Comparison of ENCODE assay signal across 14 cellular contexts in the genomic region with DNA sequence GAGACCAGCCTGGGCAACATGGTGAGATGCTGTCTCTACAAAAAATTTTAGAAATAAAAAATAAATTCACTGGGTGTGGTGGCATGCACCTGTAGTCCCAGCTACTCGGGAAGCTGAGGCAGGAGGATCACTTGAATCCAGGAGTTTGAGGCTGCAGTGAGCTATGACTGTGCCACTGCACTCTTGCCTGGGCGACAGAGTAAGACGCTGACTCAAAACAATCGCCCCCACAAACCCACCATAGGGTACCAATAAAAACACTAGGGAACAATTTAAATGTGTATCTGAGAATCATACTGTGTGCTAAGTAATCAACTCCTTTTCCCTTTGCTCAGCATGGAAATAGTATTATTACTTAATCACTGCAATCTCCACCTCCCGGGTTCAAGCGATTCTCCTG. TPM values are rescaled to one million over a fixed set of nuclear protein-coding genes. Genes with fewer than 3 reads are reported as not detected.
DNase-seq lines count a peak whose midpoint lies in the region; ATAC-seq and TF ChIP-seq lines count a peak whose summit lies in the region.
"Not testable (repeated sequence)": the region's sequence is repeated elsewhere in the genome, so short reads cannot be mapped to it uniquely, and the experiment has no call there.
"Had no signal": no experiment of that assay in that cellular context is flagged by ENCODE, and none has a peak within 500 bp of the region (broad histone marks: within the 10 kb centered on the region; RNA-seq: fewer than 3 reads in every experiment).

No MANE protein-coding gene starts in this region.

- peaks cover 82% of the 10 kb centered on the region for H3K4me1 ChIP-seq in CD4-positive, CD25-positive, alpha-beta regulatory T cell (ENCODE audit: control insufficient read depth, insufficient read depth, low read length, poor library complexity, severe bottlenecking)
- H3K4me1 ChIP-seq in KMS-11 (ENCODE audit: low read depth, poor library complexity, severe bottlenecking), result peaks cover 71% of the 10 kb centered on the region
- H3K4me1 ChIP-seq in effector memory CD4-positive, alpha-beta T cell (ENCODE audit: control insufficient read depth, insufficient read depth, low read length, poor library complexity, severe bottlenecking), result peaks cover 60% of the 10 kb centered on the region

- peak overlapping the region; percentile 31 to 100 (median 35) for H3K27ac Mint-ChIP-seq in CD4-positive, CD25-positive, alpha-beta regulatory T cell
- peak overlapping the region; percentile 56 for H3K27ac Mint-ChIP-seq in T-helper 17 cell
- H3K27ac Mint-ChIP-seq in activated CD8-positive, alpha-beta T cell treated with anti-CD3 and anti-CD28 coated beads, Interleukin-2, amount 10 ng/mL, durations not matched to agents 7 days and 5 days, result peak overlapping the region; percentile 87
- not testable (repeated sequence) for H3K27ac Mint-ChIP-seq in neural crest cell (ENCODE audit: unreplicated experiment)
- H3K27ac Mint-ChIP-seq in stimulated activated effector memory CD8-positive, alpha-beta T cell treated with anti-CD3 and anti-CD28 coated beads, Interleukin-12 subunit alpha, Interleukin-12 subunit beta, amount 100 ng/mL, for 72 hours, result peak overlapping the region; percentile 78

- H3K27ac ChIP-seq in CD4-positive, CD25-positive, alpha-beta regulatory T cell (ENCODE audit: insufficient read depth, low read length, poor library complexity, severe bottlenecking), result peak overlapping the region; percentile 100
- not testable (repeated sequence) for H3K27ac ChIP-seq in KMS-11; effector memory CD4-positive, alpha-beta T cell (ENCODE audit: insufficient read depth, low read length, poor library complexity, severe bottlenecking)

- not testable (repeated sequence) for H3K9ac ChIP-seq in KMS-11

- peaks cover 20% of the 10 kb centered on the region for H3K36me3 ChIP-seq in CD4-positive, CD25-positive, alpha-beta regulatory T cell (ENCODE audit: control insufficient read depth, insufficient read depth, low read length)
- H3K36me3 ChIP-seq in KMS-11 (ENCODE audit: insufficient read depth), result not testable (repeated sequence)
- H3K36me3 ChIP-seq in effector memory CD4-positive, alpha-beta T cell (ENCODE audit: control insufficient read depth, insufficient read depth, low read length), result peaks cover 19% of the 10 kb centered on the region

- peaks cover 12% of the 10 kb centered on the region for H3K27me3 Mint-ChIP-seq in CD4-positive, CD25-positive, alpha-beta regulatory T cell
- H3K27me3 Mint-ChIP-seq in T-helper 17 cell; activated CD8-positive, alpha-beta T cell treated with anti-CD3 and anti-CD28 coated beads, Interleukin-2, amount 10 ng/mL, durations not matched to agents 7 days and 5 days (ENCODE audit: low read depth); neural crest cell (ENCODE audit: low read depth): not testable (repeated sequence)

- peak overlapping the region; percentile 84; the same call in 1 of the 2 replicates for H3K4me2 ChIP-seq in KMS-11

- not testable (repeated sequence) for H3K27me3 ChIP-seq in CD4-positive, CD25-positive, alpha-beta regulatory T cell (ENCODE audit: control insufficient read depth, insufficient read depth, low read length); KMS-11 (ENCODE audit: insufficient read depth, low read depth); effector memory CD4-positive, alpha-beta T cell (replicated peaks; ENCODE audit: control insufficient read depth, insufficient read depth, low read length, poor library complexity, severe bottlenecking)

- H3K4me3 ChIP-seq in CD4-positive, CD25-positive, alpha-beta regulatory T cell (ENCODE audit: low read depth, low read length), result peak overlapping the region; percentile 99
- not testable (repeated sequence) for H3K4me3 ChIP-seq in KMS-11 (IDR thresholded peaks at IDR 0.05; ENCODE audit: insufficient read depth, low read depth, low read length)
- H3K4me3 ChIP-seq in effector memory CD4-positive, alpha-beta T cell (ENCODE audit: insufficient read depth, low read depth, low read length, poor library complexity, severe bottlenecking), result peak overlapping the region; percentile 9

- H3K9me3 ChIP-seq in CD4-positive, CD25-positive, alpha-beta regulatory T cell (ENCODE audit: control insufficient read depth in 2 of 2, low read length in 2 of 2); T-helper 17 cell (ENCODE audit: control insufficient read depth, low read length, poor library complexity, severe bottlenecking); effector memory CD4-positive, alpha-beta T cell (ENCODE audit: control insufficient read depth, low read length): not testable (repeated sequence)

- ATAC-seq in CD4-positive, CD25-positive, alpha-beta regulatory T cell (ENCODE audit: low read depth in 2 of 2); T-helper 17 cell; activated CD8-positive, alpha-beta T cell treated with anti-CD3 and anti-CD28 coated beads, Interleukin-2, amount 10 ng/mL, durations not matched to agents 7 days and 5 days: not testable (repeated sequence)
- peak; percentile 38 for ATAC-seq in stimulated activated effector memory CD8-positive, alpha-beta T cell treated with anti-CD3 and anti-CD28 coated beads, Interleukin-12 subunit alpha, Interleukin-12 subunit beta, amount 100 ng/mL, for 72 hours

- H3K4me1 Mint-ChIP-seq in CD4-positive, CD25-positive, alpha-beta regulatory T cell, result peaks cover 54 to 93% (median 85%) of the 10 kb centered on the region in 4 donors
- H3K4me1 Mint-ChIP-seq in T-helper 17 cell, result peaks cover 74% of the 10 kb centered on the region
- H3K4me1 Mint-ChIP-seq in activated CD8-positive, alpha-beta T cell treated with anti-CD3 and anti-CD28 coated beads, Interleukin-2, amount 10 ng/mL, durations not matched to agents 7 days and 5 days (ENCODE audit: low read depth), result peaks cover 82% of the 10 kb centered on the region
- peaks cover 65% of the 10 kb centered on the region for H3K4me1 Mint-ChIP-seq in neural crest cell
- H3K4me1 Mint-ChIP-seq in stimulated activated effector memory CD8-positive, alpha-beta T cell treated with anti-CD3 and anti-CD28 coated beads, Interleukin-12 subunit alpha, Interleukin-12 subunit beta, amount 100 ng/mL, for 72 hours, result peaks cover 89% of the 10 kb centered on the region

- DNase-seq in CD4-positive, CD25-positive, alpha-beta regulatory T cell; T-helper 17 cell; activated CD8-positive, alpha-beta T cell treated with anti-CD3 and anti-CD28 coated beads, Interleukin-2, amount 10 ng/mL, durations not matched to agents 7 days and 5 days; effector memory CD4-positive, alpha-beta T cell; neural crest cell (ENCODE audit: low read depth, low spot score): not testable (repeated sequence)
- DNase-seq in activated naive CD4-positive, alpha-beta T cell treated with Interleukin-2 at 50 U/mL for 16 hours, result peak; percentile 37
- DNase-seq in stimulated activated effector memory CD8-positive, alpha-beta T cell treated with anti-CD3 and anti-CD28 coated beads, Interleukin-12 subunit alpha, Interleukin-12 subunit beta, amount 100 ng/mL, for 72 hours (ENCODE audit: low spot score in 2 of 2), result peak in 1 of 2 donors; percentile 61

- peaks cover 14% of the 10 kb centered on the region for H3K36me3 Mint-ChIP-seq in CD4-positive, CD25-positive, alpha-beta regulatory T cell
- peaks cover 18% of the 10 kb centered on the region for H3K36me3 Mint-ChIP-seq in T-helper 17 cell (ENCODE audit: low read depth)
- peaks cover 63% of the 10 kb centered on the region for H3K36me3 Mint-ChIP-seq in activated CD8-positive, alpha-beta T cell treated with anti-CD3 and anti-CD28 coated beads, Interleukin-2, amount 10 ng/mL, durations not matched to agents 7 days and 5 days (ENCODE audit: low read depth)
- not testable (repeated sequence) for H3K36me3 Mint-ChIP-seq in neural crest cell (ENCODE audit: low read depth)
- peaks cover 89% of the 10 kb centered on the region for H3K36me3 Mint-ChIP-seq in stimulated activated effector memory CD8-positive, alpha-beta T cell treated with anti-CD3 and anti-CD28 coated beads, Interleukin-12 subunit alpha, Interleukin-12 subunit beta, amount 100 ng/mL, for 72 hours

- H3K79me2 ChIP-seq in KMS-11 (ENCODE audit: insufficient read depth, low read depth), result peaks cover 87% of the 10 kb centered on the region

- POLR2A ChIA-PET in activated CD8-positive, alpha-beta T cell treated with anti-CD3 and anti-CD28 coated beads, Interleukin-2, amount 10 ng/mL, durations not matched to agents 7 days and 5 days (lab: Charles Lee), result not testable (repeated sequence)

- CTCF ChIA-PET in activated CD8-positive, alpha-beta T cell treated with anti-CD3 and anti-CD28 coated beads, Interleukin-2, amount 10 ng/mL, durations not matched to agents 7 days and 5 days (lab: Charles Lee), result interaction anchor here (0.9 to 1.0 kb wide), 2 partner anchors 9 to 17 kb away, joined by 4 read pairs; no protein-coding TSS in a partner anchor

- not testable (repeated sequence) for H2AFZ ChIP-seq in KMS-11 (ENCODE audit: low read depth)

- H3K4me3 Mint-ChIP-seq in CD4-positive, CD25-positive, alpha-beta regulatory T cell, result peak overlapping the region; percentile 97 to 100 (median 98)
- H3K4me3 Mint-ChIP-seq in T-helper 17 cell, result peak overlapping the region; percentile 87
- H3K4me3 Mint-ChIP-seq in activated CD8-positive, alpha-beta T cell treated with anti-CD3 and anti-CD28 coated beads, Interleukin-2, amount 10 ng/mL, durations not matched to agents 7 days and 5 days, result peak overlapping the region; percentile 100
- peak overlapping the region; percentile 58 for H3K4me3 Mint-ChIP-seq in neural crest cell
- peak overlapping the region; percentile 98 for H3K4me3 Mint-ChIP-seq in stimulated activated effector memory CD8-positive, alpha-beta T cell treated with anti-CD3 and anti-CD28 coated beads, Interleukin-12 subunit alpha, Interleukin-12 subunit beta, amount 100 ng/mL, for 72 hours

- not testable (repeated sequence) for TF ChIP-seq CTCF in KMS-11 (conservative IDR thresholded peaks at IDR 0.05; ENCODE audit: low read depth, low read length); neural crest cell (conservative IDR thresholded peaks at IDR 0.05)

- peaks cover 51% of the 10 kb centered on the region for H4K20me1 ChIP-seq in KMS-11 (ENCODE audit: insufficient read depth)

- not testable (repeated sequence) for H3K9me3 Mint-ChIP-seq in CD4-positive, CD25-positive, alpha-beta regulatory T cell; activated CD8-positive, alpha-beta T cell treated with anti-CD3 and anti-CD28 coated beads, Interleukin-2, amount 10 ng/mL, durations not matched to agents 7 days and 5 days (ENCODE audit: insufficient read depth); neural crest cell; stimulated activated effector memory CD8-positive, alpha-beta T cell treated with anti-CD3 and anti-CD28 coated beads, Interleukin-12 subunit alpha, Interleukin-12 subunit beta, amount 100 ng/mL, for 72 hours

RNA-seq across cellular contexts. Expression of a gene that starts 4.1 kb away (rescaled TPM):
- 641 TPM for total RNA-seq in CD4-positive, CD25-positive, alpha-beta regulatory T cell
- 100 to 1,000 TPM; 363 to 395 (median 367) TPM for polyA plus RNA-seq in CD4-positive, CD25-positive, alpha-beta regulatory T cell
- total RNA-seq in T-helper 17 cell, result 100 to 1,000 TPM; 627 to 703 TPM
- 100 to 1,000 TPM; 359 to 362 TPM for total RNA-seq in activated CD8-positive, alpha-beta T cell treated with anti-CD3 and anti-CD28 coated beads, Interleukin-2, amount 10 ng/mL, durations not matched to agents 7 days and 5 days
- 659 and 685 TPM in 2 replicates for total RNA-seq in neural crest cell

RNA-seq across cellular contexts. Expression of a gene that starts 26.8 kb away (rescaled TPM):
- total RNA-seq in CD4-positive, CD25-positive, alpha-beta regulatory T cell, result 51.3 TPM
- polyA plus RNA-seq in CD4-positive, CD25-positive, alpha-beta regulatory T cell, result 10 to 100 TPM; 28.0 to 39.3 (median 34.6) TPM
- total RNA-seq in T-helper 17 cell (10 to 100 TPM; 41.5 to 50.9 TPM), neural crest cell (65.0 and 65.7 TPM in 2 replicates)
- total RNA-seq in activated CD8-positive, alpha-beta T cell treated with anti-CD3 and anti-CD28 coated beads, Interleukin-2, amount 10 ng/mL, durations not matched to agents 7 days and 5 days, result 10 to 100 TPM; 66.5 to 68.8 TPM

RNA-seq across cellular contexts. Expression of a gene that starts 37.1 kb away (rescaled TPM):
- 33.6 TPM for total RNA-seq in CD4-positive, CD25-positive, alpha-beta regulatory T cell
- polyA plus RNA-seq in CD4-positive, CD25-positive, alpha-beta regulatory T cell, result 10 to 100 TPM; 25.4 to 35.8 (median 27.6) TPM
- total RNA-seq in T-helper 17 cell (10 to 100 TPM; 24.3 to 32.5 TPM), neural crest cell (64.8 and 66.0 TPM in 2 replicates)
- total RNA-seq in activated CD8-positive, alpha-beta T cell treated with anti-CD3 and anti-CD28 coated beads, Interleukin-2, amount 10 ng/mL, durations not matched to agents 7 days and 5 days, result 10 to 100 TPM; 50.3 to 51.7 TPM

RNA-seq across cellular contexts. Expression of a gene that starts 58.4 kb away (rescaled TPM):
- 0.69 TPM for total RNA-seq in CD4-positive, CD25-positive, alpha-beta regulatory T cell
- polyA plus RNA-seq in CD4-positive, CD25-positive, alpha-beta regulatory T cell, result not detected
- not detected for total RNA-seq in T-helper 17 cell
- total RNA-seq in activated CD8-positive, alpha-beta T cell treated with anti-CD3 and anti-CD28 coated beads, Interleukin-2, amount 10 ng/mL, durations not matched to agents 7 days and 5 days, result not detected
- not detected in 2 replicates for total RNA-seq in neural crest cell
- total RNA-seq: dorsolateral prefrontal cortex, H4, NCI-H460, PC-3, Right ventricle myocardium superior, sciatic nerve had no signal
